ENCODE assay signal across 16 cellular contexts in genomic region chr6:163965426-163966348, GRCh38.
A peak's percentile ranks its signal among the peaks of the same experiment; 100 is the strongest.
DNase-seq lines count a peak whose midpoint lies in the region; ATAC-seq and TF ChIP-seq lines count a peak whose summit lies in the region.
"Had no signal": no experiment of that assay in that cellular context is flagged by ENCODE, and none has a peak within 500 bp of the region (broad histone marks: within the 10 kb centered on the region; RNA-seq: fewer than 3 reads in every experiment).

No MANE protein-coding gene starts in this region.

- H3K27me3 Mint-ChIP-seq in type B pancreatic cell = no peaks in the 10 kb centered on the region

- no peak for TF ChIP-seq CTCF in type B pancreatic cell (conservative IDR thresholded peaks at IDR 0.05)

- H3K27ac Mint-ChIP-seq in type B pancreatic cell = no peak overlapping the region
- H3K27ac Mint-ChIP-seq: activated T-cell treated with anti-CD3 and anti-CD28 coated beads, Interleukin-2, amount 50 U/mL, for 72 hours had no signal

- H3K36me3 Mint-ChIP-seq in type B pancreatic cell = no peaks in the 10 kb centered on the region

- DNase-seq in DMS153 (lab: John Stamatoyannopoulos, UW) (peak; percentile 70), DMS153 treated with DMSO at 0.1 percent for 48 hours (lab: John Stamatoyannopoulos, UW; ENCODE audit: unreplicated experiment) (no peak), left kidney (ENCODE audit: low read depth, low spot score) (peak; percentile 84), type B pancreatic cell (ENCODE audit: extremely low spot score, unreplicated experiment) (no peak), UCSD-AML1 (lab: John Stamatoyannopoulos, UW; ENCODE audit: unreplicated experiment) (no peak)
- no peak for DNase-seq in activated CD8-positive, alpha-beta memory T cell treated with anti-CD3 and anti-CD28 coated beads for 24 hours
- DNase-seq: activated CD4-positive, CD25-positive, alpha-beta regulatory T cell treated with anti-CD3 and anti-CD28 coated beads, Interleukin-2, amount 50 U/mL, for 72 hours; activated T-cell treated with anti-CD3 and anti-CD28 coated beads, Interleukin-2, amount 50 U/mL, for 72 hours; NCI-H2029 treated with DMSO at 0.1 percent for 48 hours; testis had no signal

- H3K9me3 Mint-ChIP-seq in type B pancreatic cell = no peaks in the 10 kb centered on the region
- H3K9me3 Mint-ChIP-seq: activated T-cell treated with anti-CD3 and anti-CD28 coated beads, Interleukin-2, amount 50 U/mL, for 72 hours had no signal

- peak overlapping the region; percentile 73 for H3K27ac ChIP-seq in cingulate gyrus (ENCODE audit: low read depth, low read length)
- H3K27ac ChIP-seq: 22Rv1, ascending aorta, KMS-11, testis had no signal

- H3K4me3 Mint-ChIP-seq in type B pancreatic cell = peak overlapping the region; percentile 26
- H3K4me3 Mint-ChIP-seq: activated T-cell treated with anti-CD3 and anti-CD28 coated beads, Interleukin-2, amount 50 U/mL, for 72 hours had no signal

- H3K4me1 Mint-ChIP-seq in type B pancreatic cell (ENCODE audit: unreplicated experiment) = peaks cover 29% of the 10 kb centered on the region

- no peak for ATAC-seq in HG03521 (IDR thresholded peaks at IDR 0.05; ENCODE audit: unreplicated experiment)
- ATAC-seq: activated T-cell treated with anti-CD3 and anti-CD28 coated beads, Interleukin-2, amount 50 U/mL, for 72 hours; sciatic nerve had no signal

Comparison
In these comparisons a context has a peak if more than half of its experiments do, and no peak if none do; other contexts are left out.
1. DNase-seq: peak in DMS153 (single experiment) and left kidney (single experiment); none in DMS153 treated with DMSO at 0.1 percent for 48 hours (single experiment), type B pancreatic cell (single experiment), activated CD8-positive, alpha-beta memory T cell treated with anti-CD3 and anti-CD28 coated beads for 24 hours (single experiment) and UCSD-AML1 (single experiment).